ENCODE assay signal across 20 cellular contexts in genomic region chr4:108636246-108636645, GRCh38.
"Had no signal": no experiment of that assay in that cellular context is flagged by ENCODE, and none has a peak within 500 bp of the region (broad histone marks: within the 10 kb centered on the region; RNA-seq: fewer than 3 reads in every experiment).

No MANE protein-coding gene starts in this region.

- DNase-seq: activated B cell treated with CpG ODN at 0.5 μM for 24 hours; activated CD4-positive, alpha-beta memory T cell treated with anti-CD3 and anti-CD28 coated beads for 36 hours; activated CD4-positive, alpha-beta T cell treated with anti-CD3 and anti-CD28 coated beads for 4 hours; activated naive CD4-positive, alpha-beta T cell treated with Interleukin-2 at 50 U/mL for 16 hours; effector CD4-positive, alpha-beta T cell; hypothalamus; islet precursor cell; left colon; lower lobe of right lung; nucleus accumbens; posterior cingulate gyrus; sigmoid colon; stimulated activated CD4-positive, alpha-beta T cell treated with anti-CD3 and anti-CD28 coated beads, Interleukin-4, amount 100 ng/mL, for 24 hours; stomach had no signal

- H3K4me1 ChIP-seq: esophagus muscularis mucosa, lower lobe of right lung, sigmoid colon, stomach had no signal

- ATAC-seq: left colon; lower lobe of right lung; stimulated activated effector memory CD8-positive, alpha-beta T cell treated with anti-CD3 and anti-CD28 coated beads, Interleukin-12 subunit alpha, Interleukin-12 subunit beta, amount 100 ng/mL, for 72 hours had no signal

- H3K27ac Mint-ChIP-seq: activated B cell treated with CpG ODN at 0.5 μM for 24 hours; activated CD4-positive, alpha-beta memory T cell treated with anti-CD3 and anti-CD28 coated beads for 36 hours; activated T-helper 2 cell treated with anti-CD3 and anti-CD28 coated beads, Interferon-gamma antibody, Interleukin-2, Interleukin-4, amounts not matched to agents 10 μg/mL and 5 μg/mL and 100 μg/mL, durations not matched to agents 14 hours and 24 hours and 36 hours; nephron; stimulated activated effector memory CD8-positive, alpha-beta T cell treated with anti-CD3 and anti-CD28 coated beads, Interleukin-12 subunit alpha, Interleukin-12 subunit beta, amount 100 ng/mL, for 72 hours; T-helper 2 cell treated with Interferon-gamma antibody and Interleukin-4, amounts not matched to agents 5 μg/mL and 100 μg/mL, for 36 hours; type B pancreatic cell had no signal

- H3K27me3 Mint-ChIP-seq: activated B cell treated with CpG ODN at 0.5 μM for 24 hours; activated CD4-positive, alpha-beta memory T cell treated with anti-CD3 and anti-CD28 coated beads for 36 hours; type B pancreatic cell had no signal

- H3K4me3 ChIP-seq: esophagus muscularis mucosa, lower lobe of right lung, sigmoid colon, stomach had no signal

- H3K27me3 ChIP-seq: esophagus muscularis mucosa, sigmoid colon, stomach had no signal

- H3K4me1 Mint-ChIP-seq: activated B cell treated with CpG ODN at 0.5 μM for 24 hours; nephron; stimulated activated effector memory CD8-positive, alpha-beta T cell treated with anti-CD3 and anti-CD28 coated beads, Interleukin-12 subunit alpha, Interleukin-12 subunit beta, amount 100 ng/mL, for 72 hours had no signal

- H3K9me3 Mint-ChIP-seq: activated B cell treated with CpG ODN at 0.5 μM for 24 hours; activated CD4-positive, alpha-beta memory T cell treated with anti-CD3 and anti-CD28 coated beads for 36 hours; activated T-helper 2 cell treated with anti-CD3 and anti-CD28 coated beads, Interferon-gamma antibody, Interleukin-2, Interleukin-4, amounts not matched to agents 10 μg/mL and 5 μg/mL and 100 μg/mL, durations not matched to agents 14 hours and 24 hours and 36 hours; nephron; stimulated activated effector memory CD8-positive, alpha-beta T cell treated with anti-CD3 and anti-CD28 coated beads, Interleukin-12 subunit alpha, Interleukin-12 subunit beta, amount 100 ng/mL, for 72 hours; T-helper 2 cell treated with Interferon-gamma antibody and Interleukin-4, amounts not matched to agents 5 μg/mL and 100 μg/mL, for 36 hours; type B pancreatic cell had no signal

- H3K9me3 ChIP-seq: esophagus muscularis mucosa, lower lobe of right lung, sigmoid colon, stomach had no signal

- H3K4me3 Mint-ChIP-seq: activated B cell treated with CpG ODN at 0.5 μM for 24 hours; activated CD4-positive, alpha-beta memory T cell treated with anti-CD3 and anti-CD28 coated beads for 36 hours; nephron; stimulated activated effector memory CD8-positive, alpha-beta T cell treated with anti-CD3 and anti-CD28 coated beads, Interleukin-12 subunit alpha, Interleukin-12 subunit beta, amount 100 ng/mL, for 72 hours; T-helper 2 cell treated with Interferon-gamma antibody and Interleukin-4, amounts not matched to agents 5 μg/mL and 100 μg/mL, for 36 hours; type B pancreatic cell had no signal

- H3K27ac ChIP-seq: esophagus muscularis mucosa, lower lobe of right lung, sigmoid colon, stomach had no signal
